ENCODE assay signal across 9 cellular contexts in the genomic region with DNA sequence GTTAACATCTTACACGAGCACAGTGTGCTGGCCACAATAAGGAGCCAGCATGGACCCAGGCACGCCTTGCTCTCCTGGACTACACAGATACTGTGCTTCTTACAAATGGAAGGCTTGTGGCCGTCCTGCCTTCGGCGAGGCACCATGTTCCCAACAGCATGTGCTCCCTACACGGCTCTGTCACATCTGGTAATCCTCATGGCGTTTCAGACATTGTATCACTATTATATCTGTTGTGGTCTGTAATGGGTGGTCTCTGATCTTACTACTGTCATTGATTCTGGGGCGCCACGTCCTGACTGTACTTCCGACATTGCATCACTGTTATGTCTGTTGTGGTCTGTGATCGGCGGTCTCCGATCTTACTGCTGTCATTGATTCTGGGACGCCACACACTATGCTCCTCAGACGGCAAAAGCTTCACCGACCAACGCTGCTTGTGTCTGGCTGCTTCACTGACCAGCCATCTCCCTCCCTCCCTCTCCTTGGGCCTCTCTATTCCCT.
A peak's percentile ranks its signal among the peaks of the same experiment; 100 is the strongest.
DNase-seq lines count a peak whose midpoint lies in the region; ATAC-seq, FAIRE-seq and TF ChIP-seq lines count a peak whose summit lies in the region.
"Had no signal": no experiment of that assay in that cellular context is flagged by ENCODE, and none has a peak within 500 bp of the region (broad histone marks: within the 10 kb centered on the region; RNA-seq: fewer than 3 reads in every experiment).

No MANE protein-coding gene starts in this region.

- peak; percentile 68 to 78 (median 68) for ATAC-seq in T-cell (replicated peaks in 1 of 4)
- peak; percentile 37 for ATAC-seq in omental fat pad (ENCODE audit: low FRiP score)
- ATAC-seq in HG03442 (IDR thresholded peaks at IDR 0.05; ENCODE audit: unreplicated experiment) = no peak

- H3K23ac ChIP-seq in H1 (ENCODE audit: insufficient read length) = no peak overlapping the region

- no peak overlapping the region for H4K5ac ChIP-seq in H1 (ENCODE audit: insufficient read length, low read depth, low read length)

- no peak overlapping the region for H2BK12ac ChIP-seq in H1 (ENCODE audit: low read depth, low read length)

- peak overlapping the region; percentile 29 to 63 (median 48); a peak in 17 of 20 replicates for H3K4me3 ChIP-seq in BLaER1 treated with 17β-estradiol and CSF1 and Interleukin-3, amounts not matched to agents 10 nM and 100 nM
- H3K4me3 ChIP-seq in H1 (ENCODE audit: extremely low read depth in 1 of 4, insufficient read depth in 2 of 4, low read depth in 3 of 4, low read length in 4 of 4) = no peak overlapping the region

- TF ChIP-seq CTCF in H1 (IDR thresholded peaks at IDR 0.05; ENCODE audit: control extremely low read depth in 1 of 3, insufficient read depth in 1 of 3, low read depth in 1 of 3, low read length in 3 of 3) (no peak), omental fat pad (IDR thresholded peaks at IDR 0.05) (no peak)

- TF ChIP-seq POLR2A in H1 (IDR thresholded peaks at IDR 0.05; ENCODE audit: control extremely low read depth in 1 of 2, low read depth in 2 of 2, low read length in 2 of 2) = no peak

- POLR2A ChIA-PET in T-cell (lab: Charles Lee) = interaction anchor here in 1 of 2 donors (0.7 kb wide), 1 partner anchor 89 kb away, joined by 7 read pairs; no protein-coding TSS in a partner anchor
- POLR2A ChIA-PET in H1 (lab: Charles Lee; ENCODE audit: partially characterized antibody) = no interaction called here

- no peak overlapping the region for H4K91ac ChIP-seq in H1 (replicated peaks; ENCODE audit: insufficient read length, low read length)

- peak overlapping the region in 9 of 11 experiments; percentile 40 to 84 (median 73); a peak in 18 of 22 replicates for H3K27ac ChIP-seq in BLaER1 treated with 17β-estradiol and CSF1 and Interleukin-3, amounts not matched to agents 10 nM and 100 nM
- H3K27ac ChIP-seq in H1 (ENCODE audit: low read depth, low read length) = no peak overlapping the region

- peak overlapping the region; percentile 81 to 91 (median 89) for H3K4me3 Mint-ChIP-seq in T-cell

- TF ChIP-seq EP300 in H1 (IDR thresholded peaks at IDR 0.05; ENCODE audit: borderline replicate concordance in 1 of 2, low read depth in 2 of 2, low read length in 2 of 2) = no peak

- H2BK120ac ChIP-seq in H1 (replicated peaks; ENCODE audit: low read depth, low read length) = no peak overlapping the region

- H3K18ac ChIP-seq in H1 (ENCODE audit: extremely low read depth, low read length) = no peak overlapping the region

- no peak overlapping the region for H2AK5ac ChIP-seq in H1 (ENCODE audit: low read depth, low read length)

- WGBS in H1 (ENCODE audit: extremely low coverage in 1 of 2, insufficient coverage in 1 of 2, insufficient read length in 1 of 2, insufficient replicate concordance in 2 of 2, low coverage in 1 of 2, low lambda C conversion rate in 2 of 2, missing lambda C conversion rate in 1 of 2), 2 experiments = 92% methylated on average over 17 of the region's 17 CpGs; no CpG with 5 or more reads in 1 of the 2 experiments

- H3K4me1 Mint-ChIP-seq in T-cell = peaks cover 56 to 66% (median 65%) of the 10 kb centered on the region in 3 donors

- peaks cover 10% of the 10 kb centered on the region for H3K36me3 Mint-ChIP-seq in T-cell

- H3K4me1 ChIP-seq in BLaER1 treated with 17β-estradiol and CSF1 and Interleukin-3, amounts not matched to agents 10 nM and 100 nM = peaks cover 50 to 92% (median 87%) of the 10 kb centered on the region in 10 experiments
- H3K4me1 ChIP-seq in H1 (replicated peaks in 1 of 4; ENCODE audit: control insufficient read depth in 3 of 4, insufficient read depth in 4 of 4, low read length in 3 of 4) = peaks cover 0 to 7% (median 4%) of the 10 kb centered on the region in 4 experiments; a peak in 5 of 7 replicates

- no peak overlapping the region for H2BK20ac ChIP-seq in H1 (ENCODE audit: low read length)

- no peak overlapping the region for H2AFZ ChIP-seq in H1 (ENCODE audit: low read length)

- H3K27ac Mint-ChIP-seq in T-cell = peak overlapping the region; percentile 87 to 97

- peaks cover 4% of the 10 kb centered on the region; the same call in 1 of the 2 replicates for H3K79me1 ChIP-seq in H1 (ENCODE audit: low read depth, low read length)

- H4K20me1 ChIP-seq in BLaER1 treated with 17β-estradiol and CSF1 and Interleukin-3, amounts not matched to agents 10 nM and 100 nM = peaks cover 83 to 94% (median 91%) of the 10 kb centered on the region in 11 experiments
- H4K20me1 ChIP-seq in H1 (replicated peaks in 1 of 2; ENCODE audit: control insufficient read depth in 1 of 2, insufficient read depth in 2 of 2, low read length in 2 of 2) = peaks cover 4 to 7% of the 10 kb centered on the region in 2 experiments

- no peak overlapping the region for H3K56ac ChIP-seq in H1 (replicated peaks; ENCODE audit: insufficient read length, low read depth, low read length)

- no peaks in the 10 kb centered on the region for H3K27me3 Mint-ChIP-seq in T-cell

- no peak overlapping the region for H3K14ac ChIP-seq in H1 (ENCODE audit: insufficient read length)

- no peak overlapping the region for H2BK15ac ChIP-seq in H1 (ENCODE audit: low read length)

- 0 out of 2 replicates have a peak overlapping the region, but pooled peaks have one; percentile 9 for H2BK5ac ChIP-seq in H1 (ENCODE audit: low read depth, low read length)

- H3K9me3 ChIP-seq in BLaER1 treated with 17β-estradiol and CSF1 and Interleukin-3, amounts not matched to agents 10 nM and 100 nM (replicated peaks in 1 of 11) = no peaks in the 10 kb centered on the region
- no peaks in the 10 kb centered on the region for H3K9me3 ChIP-seq in H1 (ENCODE audit: insufficient read depth in 2 of 2, low read depth in 1 of 2, low read length in 1 of 2)

- FAIRE-seq in H1 (lab: Jason Lieb, UNC) = no peak

- peak overlapping the region; percentile 88 to 98 (median 94) for H3K4me2 ChIP-seq in BLaER1 treated with 17β-estradiol and CSF1 and Interleukin-3, amounts not matched to agents 10 nM and 100 nM
- H3K4me2 ChIP-seq in H1 (ENCODE audit: insufficient read depth in 1 of 2, low read depth in 2 of 2, low read length in 2 of 2) = no peak overlapping the region

- peak overlapping the region; percentile 14 to 78 (median 64); a peak in 19 of 22 replicates for H3K9ac ChIP-seq in BLaER1 treated with 17β-estradiol and CSF1 and Interleukin-3, amounts not matched to agents 10 nM and 100 nM
- H3K9ac ChIP-seq in H1 (replicated peaks in 1 of 4; ENCODE audit: extremely low read depth in 1 of 4, low read depth in 3 of 4, low read length in 3 of 4) = no peak overlapping the region

- H3K9me3 Mint-ChIP-seq in T-cell = no peaks in the 10 kb centered on the region

- no peaks in the 10 kb centered on the region; a peak in 1 of 4 replicates for H3K79me2 ChIP-seq in H1 (ENCODE audit: control insufficient read depth in 1 of 2, insufficient read depth in 2 of 2, low read length in 2 of 2)

- H3K36me3 ChIP-seq in BLaER1 treated with 17β-estradiol and CSF1 and Interleukin-3, amounts not matched to agents 10 nM and 100 nM = peaks cover 0 to 9% (median 2%) of the 10 kb centered on the region in 11 experiments; a peak in 13 of 22 replicates
- peaks cover 0 to under 1% (median 0%) of the 10 kb centered on the region in 4 experiments; a peak in 1 of 8 replicates for H3K36me3 ChIP-seq in H1 (ENCODE audit: control insufficient read depth in 2 of 4, insufficient read depth in 4 of 4, low read length in 3 of 4)

- H4K8ac ChIP-seq in H1 (ENCODE audit: extremely low read depth, insufficient read depth, low read length) = no peak overlapping the region

- no peaks in the 10 kb centered on the region; the same call in 1 of the 2 replicates for H3K23me2 ChIP-seq in H1 (ENCODE audit: low read depth, low read length)

- DNase-seq in T-cell (peak in 31 of 34 experiments; percentile 15 to 72 (median 38)), H1 (ENCODE audit: low read depth in 1 of 2, low spot score in 2 of 2) (no peak), omental fat pad (ENCODE audit: low spot score) (no peak), DMS114 treated with DMSO at 0.1 percent for 48 hours (lab: John Stamatoyannopoulos, UW; ENCODE audit: unreplicated experiment) (no peak), HuH-7.5 (ENCODE audit: low spot score) (no peak), SKM-1 treated with dmso at 0.1 percent for 144 hours (lab: John Stamatoyannopoulos, UW; ENCODE audit: unreplicated experiment) (no peak)
- DNase-seq: NCI-H1417 treated with DMSO at 0.1 percent for 48 hours had no signal

- TF ChIP-seq RAD21 in H1 (IDR thresholded peaks at IDR 0.05 in 1 of 2, conservative IDR thresholded peaks at IDR 0.05 in 1 of 2; ENCODE audit: low read depth in 2 of 2, low read length in 2 of 2) = no peak

- CTCF ChIA-PET in T-cell (lab: Charles Lee) (no interaction called here), H1 (lab: Charles Lee; ENCODE audit: partially characterized antibody) (interaction anchor here (0.7 to 1.3 kb wide), 4 partner anchors 10 to 458 kb away, joined by 3 to 8 read pairs (median 4); no protein-coding TSS in a partner anchor)

- no peak overlapping the region for H3K4ac ChIP-seq in H1 (replicated peaks; ENCODE audit: insufficient read length, low read depth, low read length)

- H3K27me3 ChIP-seq in BLaER1 treated with 17β-estradiol and CSF1 and Interleukin-3, amounts not matched to agents 10 nM and 100 nM = peaks cover 0 to 38% (median 0%) of the 10 kb centered on the region in 11 experiments; a peak in 7 of 22 replicates
- no peaks in the 10 kb centered on the region for H3K27me3 ChIP-seq in H1 (replicated peaks in 1 of 4; ENCODE audit: control insufficient read depth in 3 of 4, extremely low read depth in 1 of 4, insufficient read depth in 3 of 4, low read length in 3 of 4)

TF ChIP-seq in H1, 55 proteins besides CTCF, POLR2A, EP300 and RAD21:
- TF ChIP-seq SIN3A (conservative IDR thresholded peaks at IDR 0.05 in 1 of 2, IDR thresholded peaks at IDR 0.05 in 1 of 2; ENCODE audit: low read depth in 1 of 2, low read length in 2 of 2) = no peak
- no peak for TF ChIP-seq SP4 (IDR thresholded peaks at IDR 0.05; ENCODE audit: low read length)
- no peak for TF ChIP-seq MAFK (IDR thresholded peaks at IDR 0.05; ENCODE audit: low read depth, low read length)
- no peak for TF ChIP-seq SUZ12 (IDR thresholded peaks at IDR 0.05; ENCODE audit: low read length)
- no peak for TF ChIP-seq JUN (IDR thresholded peaks at IDR 0.05; ENCODE audit: low read depth, low read length)

Comparison
In these comparisons a context has a peak if more than half of its experiments do, and no peak if none do; other contexts are left out.
1. H3K4me2 ChIP-seq: peak in BLaER1 treated with 17β-estradiol and CSF1 and Interleukin-3, amounts not matched to agents 10 nM and 100 nM (11 of 11); none in H1 (0 of 2).
2. H3K4me3 ChIP-seq: peak in BLaER1 treated with 17β-estradiol and CSF1 and Interleukin-3, amounts not matched to agents 10 nM and 100 nM (10 of 10); none in H1 (0 of 4).
3. H3K9ac ChIP-seq: peak in BLaER1 treated with 17β-estradiol and CSF1 and Interleukin-3, amounts not matched to agents 10 nM and 100 nM (11 of 11); none in H1 (0 of 4).
4. DNase-seq: peak in T-cell (31 of 34); none in H1 (0 of 2), omental fat pad (single experiment), DMS114 treated with DMSO at 0.1 percent for 48 hours (single experiment), HuH-7.5 (single experiment) and SKM-1 treated with dmso at 0.1 percent for 144 hours (single experiment).